8 cellular contexts compared by ENCODE assay signal in the genomic region with DNA sequence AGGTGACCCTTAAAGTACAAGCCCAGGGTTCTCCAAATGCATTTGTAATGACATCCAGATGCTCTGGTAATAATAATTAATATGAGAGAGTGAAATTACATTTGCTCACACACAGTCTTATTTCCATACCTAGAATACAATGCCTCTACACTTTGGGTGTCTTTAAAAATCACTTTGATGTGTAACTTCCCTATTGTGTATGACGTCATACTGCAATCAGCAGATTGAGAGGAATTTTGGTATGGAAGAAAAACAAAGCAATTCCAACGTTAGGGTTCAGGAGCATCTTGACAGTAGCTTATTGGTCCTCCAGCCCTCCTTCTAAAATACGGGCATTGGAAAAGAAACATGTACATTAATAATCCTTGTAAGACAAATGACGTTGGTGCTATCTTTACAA.
"Had no signal": no experiment of that assay in that cellular context is flagged by ENCODE, and none has a peak within 500 bp of the region (broad histone marks: within the 10 kb centered on the region; RNA-seq: fewer than 3 reads in every experiment).

No MANE protein-coding gene starts in this region.

- H3K9ac ChIP-seq: GM23248 had no signal

- H2AFZ ChIP-seq: GM23248 had no signal

- DNase-seq: GM23248, GOT3, H7, Kasumi-1, KG1 had no signal

- H3K4me3 ChIP-seq: GM23248, HAP-1 had no signal

- H3K27ac ChIP-seq: GM23248 had no signal

- FAIRE-seq: HTR-8/SVneo had no signal

- H3K36me3 ChIP-seq: HAP-1 had no signal

- ATAC-seq: HCT116 had no signal

- H3K9me3 ChIP-seq: HAP-1 had no signal

- H3K4me1 ChIP-seq: HAP-1 had no signal
